ENCODE assay signal across 24 cellular contexts in the genomic region with DNA sequence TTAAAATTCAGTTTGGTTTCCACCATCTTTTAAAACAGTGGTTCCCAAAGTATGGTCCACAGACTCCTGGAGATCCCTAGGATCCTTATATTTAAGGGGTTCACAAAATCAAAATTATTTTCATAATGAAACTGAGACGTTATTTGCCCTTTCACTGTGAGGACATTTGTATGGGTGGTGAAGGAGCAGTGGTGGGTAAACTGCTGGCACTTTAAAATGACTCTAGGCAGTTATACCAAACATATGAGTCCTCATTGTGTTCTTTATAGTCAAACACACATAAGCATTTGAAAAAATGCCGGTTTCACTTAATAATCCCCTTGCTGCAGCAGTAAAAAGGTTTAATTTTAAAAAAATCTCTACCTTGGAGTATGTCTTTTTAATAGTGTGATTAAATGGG. TPM values are rescaled to one million over a fixed set of nuclear protein-coding genes. Genes with fewer than 3 reads are reported as not detected.
A peak's percentile ranks its signal among the peaks of the same experiment; 100 is the strongest.
DNase-seq lines count a peak whose midpoint lies in the region; ATAC-seq and TF ChIP-seq lines count a peak whose summit lies in the region.
"Had no signal": no experiment of that assay in that cellular context is flagged by ENCODE, and none has a peak within 500 bp of the region (broad histone marks: within the 10 kb centered on the region; RNA-seq: fewer than 3 reads in every experiment).

No MANE protein-coding gene starts in this region.

- H3K4me1 Mint-ChIP-seq in activated T-cell treated with anti-CD3 and anti-CD28 coated beads, Interleukin-2, amount 50 U/mL, for 72 hours (ENCODE audit: low read depth): peaks cover 90% of the 10 kb centered on the region
- peaks cover 93% of the 10 kb centered on the region for H3K4me1 Mint-ChIP-seq in activated naive CD8-positive, alpha-beta T cell (ENCODE audit: low read depth)
- H3K4me1 Mint-ChIP-seq in mesothelial cell of epicardium: peaks cover 56% of the 10 kb centered on the region
- peaks cover 40 to 80% of the 10 kb centered on the region in 2 donors for H3K4me1 Mint-ChIP-seq in stimulated activated naive B cell treated with anti-CD40 and anti-IgM and Interleukin-4, amounts not matched to agents 10 μg/mL and 1 μg/mL and 100 μg/mL, for 72 hours

- H3K4me3 ChIP-seq in esophagus muscularis mucosa: no peak overlapping the region
- H3K4me3 ChIP-seq: gastroesophageal sphincter, HAP-1, mucosa of descending colon, upper lobe of right lung had no signal

- 45% methylated on average over 2 of the region's 2 CpGs for WGBS in esophagus muscularis mucosa

- H3K36me3 ChIP-seq in esophagus muscularis mucosa: peaks cover 0 to 5% (median 0%) of the 10 kb centered on the region in 4 donors
- H3K36me3 ChIP-seq: BE2C, HAP-1 had no signal

- no peaks in the 10 kb centered on the region for H3K27me3 Mint-ChIP-seq in activated T-cell treated with anti-CD3 and anti-CD28 coated beads, Interleukin-2, amount 50 U/mL, for 72 hours (ENCODE audit: low read depth)
- no peaks in the 10 kb centered on the region for H3K27me3 Mint-ChIP-seq in activated naive CD8-positive, alpha-beta T cell
- H3K27me3 Mint-ChIP-seq in mesothelial cell of epicardium (ENCODE audit: low read depth): no peaks in the 10 kb centered on the region
- no peaks in the 10 kb centered on the region for H3K27me3 Mint-ChIP-seq in stimulated activated naive B cell treated with anti-CD40 and anti-IgM and Interleukin-4, amounts not matched to agents 10 μg/mL and 1 μg/mL and 100 μg/mL, for 72 hours
- H3K27me3 Mint-ChIP-seq: activated naive CD8-positive, alpha-beta T cell treated with anti-CD3 and anti-CD28 coated beads, Interleukin-2, amount 10 ng/mL, durations not matched to agents 7 days and 5 days had no signal

- TF ChIP-seq POLR2A in esophagus muscularis mucosa (IDR thresholded peaks at IDR 0.05; ENCODE audit: low read depth): no peak

- DNase-seq in activated T-cell treated with anti-CD3 and anti-CD28 coated beads, Interleukin-2, amount 50 U/mL, for 72 hours: no peak
- no peak for DNase-seq in activated T-cell treated with anti-CD3 and anti-CD28 coated beads, Interleukin-2, amount 50 U/mL, for 1 hour
- no peak for DNase-seq in mesothelial cell of epicardium (ENCODE audit: low spot score in 2 of 2, unreplicated experiment in 2 of 2)
- no peak for DNase-seq in stimulated activated naive B cell treated with anti-CD40 and anti-IgM and Interleukin-4, amounts not matched to agents 10 μg/mL and 1 μg/mL and 100 μg/mL, for 72 hours
- no peak for DNase-seq in esophagus muscularis mucosa (ENCODE audit: extremely low spot score)
- DNase-seq: activated CD8-positive, alpha-beta memory T cell treated with anti-CD3 and anti-CD28 coated beads for 24 hours; activated naive CD8-positive, alpha-beta T cell treated with anti-CD3 and anti-CD28 coated beads, Interleukin-2, amount 10 ng/mL, durations not matched to agents 7 days and 5 days; BE2C; effector memory CD4-positive, alpha-beta T cell; KG1; mucosa of descending colon; NCI-H187; NCI-H69; nucleus accumbens; SK-N-SH; T-helper 9 cell; upper lobe of right lung had no signal

- peak overlapping the region in 1 of 4 donors; percentile 9 for H3K27ac ChIP-seq in esophagus muscularis mucosa (replicated peaks in 1 of 4)
- H3K27ac ChIP-seq: RWPE1, upper lobe of right lung had no signal

- intact Hi-C loops in esophagus muscularis mucosa (cut with DNase I): no loop called here

- peak overlapping the region; percentile 60 for H3K27ac Mint-ChIP-seq in activated T-cell treated with anti-CD3 and anti-CD28 coated beads, Interleukin-2, amount 50 U/mL, for 72 hours
- peak overlapping the region; percentile 61 for H3K27ac Mint-ChIP-seq in activated naive CD8-positive, alpha-beta T cell
- peak overlapping the region; percentile 32 for H3K27ac Mint-ChIP-seq in mesothelial cell of epicardium
- no peak overlapping the region for H3K27ac Mint-ChIP-seq in stimulated activated naive B cell treated with anti-CD40 and anti-IgM and Interleukin-4, amounts not matched to agents 10 μg/mL and 1 μg/mL and 100 μg/mL, for 72 hours

- no peaks in the 10 kb centered on the region for H3K27me3 ChIP-seq in esophagus muscularis mucosa
- H3K27me3 ChIP-seq: BE2C, gastroesophageal sphincter, upper lobe of right lung had no signal

- peaks cover 6 to 12% of the 10 kb centered on the region in 2 donors for H3K36me3 Mint-ChIP-seq in activated T-cell treated with anti-CD3 and anti-CD28 coated beads, Interleukin-2, amount 50 U/mL, for 72 hours (ENCODE audit: insufficient read depth in 2 of 2)
- no peaks in the 10 kb centered on the region for H3K36me3 Mint-ChIP-seq in activated naive CD8-positive, alpha-beta T cell
- H3K36me3 Mint-ChIP-seq in mesothelial cell of epicardium: peaks cover 10% of the 10 kb centered on the region
- peaks cover 8 to 21% of the 10 kb centered on the region in 2 donors for H3K36me3 Mint-ChIP-seq in stimulated activated naive B cell treated with anti-CD40 and anti-IgM and Interleukin-4, amounts not matched to agents 10 μg/mL and 1 μg/mL and 100 μg/mL, for 72 hours

- peak overlapping the region in 1 of 2 donors; percentile 56 for H3K4me3 Mint-ChIP-seq in activated T-cell treated with anti-CD3 and anti-CD28 coated beads, Interleukin-2, amount 50 U/mL, for 72 hours
- peak overlapping the region; percentile 30 for H3K4me3 Mint-ChIP-seq in activated naive CD8-positive, alpha-beta T cell
- no peak overlapping the region for H3K4me3 Mint-ChIP-seq in mesothelial cell of epicardium
- no peak overlapping the region for H3K4me3 Mint-ChIP-seq in stimulated activated naive B cell treated with anti-CD40 and anti-IgM and Interleukin-4, amounts not matched to agents 10 μg/mL and 1 μg/mL and 100 μg/mL, for 72 hours
- H3K4me3 Mint-ChIP-seq: activated naive CD8-positive, alpha-beta T cell treated with anti-CD3 and anti-CD28 coated beads, Interleukin-2, amount 10 ng/mL, durations not matched to agents 7 days and 5 days had no signal

- H3K9me3 ChIP-seq in esophagus muscularis mucosa: no peaks in the 10 kb centered on the region
- H3K9me3 ChIP-seq: BE2C, gastroesophageal sphincter, HAP-1, mucosa of descending colon, SK-N-SH, upper lobe of right lung had no signal

- peaks cover 92 to 100% (median 100%) of the 10 kb centered on the region in 4 donors for H3K4me1 ChIP-seq in esophagus muscularis mucosa
- H3K4me1 ChIP-seq: BE2C had no signal

- H3K9me3 Mint-ChIP-seq in activated T-cell treated with anti-CD3 and anti-CD28 coated beads, Interleukin-2, amount 50 U/mL, for 72 hours: peaks cover 3% of the 10 kb centered on the region in 2 donors
- no peaks in the 10 kb centered on the region for H3K9me3 Mint-ChIP-seq in activated naive CD8-positive, alpha-beta T cell (ENCODE audit: low read depth)
- H3K9me3 Mint-ChIP-seq in mesothelial cell of epicardium: no peaks in the 10 kb centered on the region
- H3K9me3 Mint-ChIP-seq in stimulated activated naive B cell treated with anti-CD40 and anti-IgM and Interleukin-4, amounts not matched to agents 10 μg/mL and 1 μg/mL and 100 μg/mL, for 72 hours: no peaks in the 10 kb centered on the region
- H3K9me3 Mint-ChIP-seq: activated naive CD8-positive, alpha-beta T cell treated with anti-CD3 and anti-CD28 coated beads, Interleukin-2, amount 10 ng/mL, durations not matched to agents 7 days and 5 days had no signal

- TF ChIP-seq CTCF in mesothelial cell of epicardium (IDR thresholded peaks at IDR 0.05; ENCODE audit: unreplicated experiment): no peak
- no peak for TF ChIP-seq CTCF in esophagus muscularis mucosa (IDR thresholded peaks at IDR 0.05)

- TF ChIP-seq EP300 in esophagus muscularis mucosa (IDR thresholded peaks at IDR 0.05): no peak

- ATAC-seq in activated T-cell treated with anti-CD3 and anti-CD28 coated beads, Interleukin-2, amount 50 U/mL, for 72 hours (replicated peaks in 1 of 2): no peak
- peak; percentile 33 to 43 for ATAC-seq in stimulated activated naive B cell treated with anti-CD40 and anti-IgM and Interleukin-4, amounts not matched to agents 10 μg/mL and 1 μg/mL and 100 μg/mL, for 72 hours (replicated peaks)
- no peak for ATAC-seq in GM21529 (IDR thresholded peaks at IDR 0.05; ENCODE audit: unreplicated experiment)
- ATAC-seq in HG03342 (IDR thresholded peaks at IDR 0.05; ENCODE audit: unreplicated experiment): no peak
- ATAC-seq: esophagus mucosa, gastroesophageal sphincter had no signal

RNA-seq across cellular contexts. Expression of a gene that starts 7.2 kb away (rescaled TPM):
- total RNA-seq in activated T-cell treated with anti-CD3 and anti-CD28 coated beads, Interleukin-2, amount 50 U/mL, for 72 hours: 10 to 100 TPM; 84.7 to 97.0 TPM
- total RNA-seq in mesothelial cell of epicardium (147 to 152 TPM (median 148 TPM) in 3 replicates), esophagus muscularis mucosa (100 to 1,000 TPM; 113 to 168 (median 130) TPM)

Comparison
In these comparisons a context has a peak if more than half of its experiments do, and no peak if none do; other contexts are left out.
1. ATAC-seq: peak in stimulated activated naive B cell treated with anti-CD40 and anti-IgM and Interleukin-4, amounts not matched to agents 10 μg/mL and 1 μg/mL and 100 μg/mL, for 72 hours (2 of 2); none in activated T-cell treated with anti-CD3 and anti-CD28 coated beads, Interleukin-2, amount 50 U/mL, for 72 hours (0 of 2), GM21529 (single experiment) and HG03342 (single experiment).